Comparison of ENCODE assay signal across 29 cellular contexts in the genomic region with DNA sequence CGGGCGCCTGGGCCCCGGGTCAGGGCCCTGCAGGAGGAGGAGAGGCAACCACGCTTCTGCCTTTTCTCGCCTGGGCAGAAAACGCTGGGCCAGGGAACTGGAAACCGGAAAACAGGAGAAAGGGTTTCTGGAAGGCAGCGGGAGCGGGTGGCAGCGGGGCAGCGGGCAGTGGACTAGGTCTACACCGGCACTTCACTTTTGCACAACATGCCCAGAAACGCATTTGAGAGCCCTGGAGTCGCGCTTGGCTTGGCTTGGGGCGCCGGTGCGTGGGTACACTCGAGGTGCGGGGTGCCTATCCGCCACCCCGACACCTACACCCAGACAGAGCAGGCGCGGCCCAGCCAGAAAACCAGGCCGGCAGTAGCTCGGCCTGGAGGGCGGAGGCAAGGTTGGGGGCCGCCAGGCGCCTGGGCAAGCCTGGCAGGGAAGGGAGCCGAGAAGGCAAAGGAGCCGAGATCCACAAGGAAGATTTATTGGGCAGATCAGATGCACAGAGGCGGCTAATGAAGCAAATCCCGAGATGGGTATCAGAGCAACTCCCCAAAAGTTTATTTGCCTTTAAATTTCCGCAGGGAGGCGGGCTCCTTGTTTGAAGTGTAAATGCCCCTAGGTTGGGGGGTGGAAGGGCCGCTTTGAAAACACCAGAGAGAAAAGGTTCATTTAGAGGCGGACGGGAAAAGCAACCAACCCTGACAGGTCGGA. TPM values are rescaled to one million over a fixed set of nuclear protein-coding genes. Genes with fewer than 3 reads are reported as not detected.
DNase-seq lines count a peak whose midpoint lies in the region; ATAC-seq, FAIRE-seq and TF ChIP-seq lines count a peak whose summit lies in the region.
"Had no signal": no experiment of that assay in that cellular context is flagged by ENCODE, and none has a peak within 500 bp of the region (broad histone marks: within the 10 kb centered on the region; RNA-seq: fewer than 3 reads in every experiment).

No MANE protein-coding gene starts in this region.

- H3K4me3 ChIP-seq in HepG2 (replicated peaks in 1 of 3; ENCODE audit: insufficient read depth in 1 of 3, low read depth in 2 of 3, low read length in 3 of 3) (no peak overlapping the region), right lobe of liver (no peak overlapping the region), GM12878 (no peak overlapping the region), kidney epithelial cell (ENCODE audit: low read depth, low read length) (peak overlapping the region; percentile 8), BE2C (ENCODE audit: low read depth, low read length) (no peak overlapping the region)
- H3K4me3 ChIP-seq: left ventricle myocardium inferior, testis had no signal

- SMC1A ChIA-PET in GM12878 (lab: Charles Lee; ENCODE audit: uncharacterized antibody, unreplicated experiment) = no interaction called here

- POLR2A ChIA-PET in HepG2 (lab: Yijun Ruan, JAX) (no interaction called here), GM12878 (lab: Charles Lee) (no interaction called here)

- H3K4me1 Mint-ChIP-seq in activated naive CD4-positive, alpha-beta T cell treated with anti-CD3 and anti-CD28 coated beads for 36 hours (ENCODE audit: low read depth) = peaks cover 39% of the 10 kb centered on the region

- DNase-seq in HepG2 (ENCODE audit: low spot score) = no peak
- no peak for DNase-seq in right lobe of liver
- no peak for DNase-seq in GM12878 (ENCODE audit: low read depth, low spot score)
- DNase-seq in kidney epithelial cell (ENCODE audit: low read depth) = no peak
- no peak for DNase-seq in NCI-H1694 (lab: John Stamatoyannopoulos, UW)
- DNase-seq in NCI-H748 (lab: John Stamatoyannopoulos, UW; ENCODE audit: unreplicated experiment) = no peak
- DNase-seq in BE2C = no peak
- no peak for DNase-seq in activated naive CD4-positive, alpha-beta T cell treated with anti-CD3 and anti-CD28 coated beads for 36 hours
- DNase-seq: ACHN; activated CD4-positive, CD25-positive, alpha-beta regulatory T cell treated with anti-CD3 and anti-CD28 coated beads, Interleukin-2, amount 50 U/mL, for 72 hours; activated naive CD8-positive, alpha-beta T cell treated with anti-CD3 and anti-CD28 coated beads for 36 hours; CD4-positive, CD25-positive, alpha-beta regulatory T cell; DMS79; left ventricle myocardium inferior; NCI-H1694 treated with DMSO at 0.1 percent for 48 hours; NCI-H345; NK-92 treated with Interleukin-12 subunit alpha and Interleukin-12 subunit beta, amount 100 ng/mL, for 24 hours; occipital lobe; right cardiac atrium; RPMI8226; T1000; testis had no signal

- H3K27ac Mint-ChIP-seq in activated naive CD4-positive, alpha-beta T cell treated with anti-CD3 and anti-CD28 coated beads for 36 hours = no peak overlapping the region
- H3K27ac Mint-ChIP-seq: activated naive CD8-positive, alpha-beta T cell treated with anti-CD3 and anti-CD28 coated beads for 36 hours; activated T-helper 1 cell treated with anti-CD3 and anti-CD28 coated beads, Interleukin-12 subunit alpha, Interleukin-12 subunit beta, Interleukin-2, Interleukin-4 antibody, amounts not matched to agents 30 ng/mL and 10 ng/mL and 1 ng/mL, durations not matched to agents 14 hours and 24 hours and 36 hours; CD4-positive, CD25-positive, alpha-beta regulatory T cell; stimulated activated effector memory CD8-positive, alpha-beta T cell treated with anti-CD3 and anti-CD28 coated beads, Interleukin-12 subunit alpha, Interleukin-12 subunit beta, amount 100 ng/mL, for 72 hours had no signal

- H3K4me2 ChIP-seq in HepG2 (ENCODE audit: low read depth, low read length) = no peak overlapping the region
- H3K4me2 ChIP-seq in GM12878 (ENCODE audit: control insufficient read depth, insufficient read depth) = no peak overlapping the region

- H3K36me3 ChIP-seq in HepG2 (replicated peaks in 1 of 2; ENCODE audit: control insufficient read depth in 1 of 2, insufficient read depth in 2 of 2, low read length in 2 of 2) (no peaks in the 10 kb centered on the region), right lobe of liver (no peaks in the 10 kb centered on the region), GM12878 (ENCODE audit: control insufficient read depth in 2 of 2, insufficient read depth in 2 of 2, low read length in 1 of 2) (no peaks in the 10 kb centered on the region), kidney epithelial cell (ENCODE audit: control insufficient read depth, insufficient read depth, low read length) (no peaks in the 10 kb centered on the region), BE2C (no peaks in the 10 kb centered on the region)
- H3K36me3 ChIP-seq: left ventricle myocardium inferior had no signal

- in situ Hi-C loops in HepG2 (cut with HindIII; ENCODE audit: extremely low pct_ligation_motif_present, low pct_unique_long_range_greater_than_20kb) = loop anchor here (5.0 kb wide), 2 partner anchors 70 to 180 kb away; no protein-coding TSS in a partner anchor
- in situ Hi-C loops in GM12878 (cut with MboI) = loop anchor here (5.0 kb wide), 1 partner anchor 70 kb away; no protein-coding TSS in a partner anchor

- WGBS in HepG2 (ENCODE audit: low lambda C conversion rate) = 31% methylated on average over 28 of the region's 39 CpGs
- 4% methylated on average over 13 of the region's 39 CpGs for WGBS in right lobe of liver (ENCODE audit: insufficient coverage, low coverage, low lambda C conversion rate, missing lambda C conversion rate)
- 16% methylated on average over 39 of the region's 39 CpGs for whole genome bisulfite sequencing in GM12878 (ENCODE audit: insufficient coverage, insufficient replicate concordance, low lambda C conversion rate, missing lambda C conversion rate)

- CTCF ChIA-PET in HepG2 (lab: Yijun Ruan, JAX; ENCODE audit: low intra/inter-chr PET ratio, low total read pairs) (interaction anchor here (1.6 kb wide), 1 partner anchor 179 kb away, joined by 3 read pairs; no protein-coding TSS in a partner anchor), GM12878 (lab: Yijun Ruan, JAX) (interaction anchor here (1.2 to 2.0 kb wide), 4 partner anchors 10 to 71 kb away, joined by 3 to 12 read pairs (median 8); no protein-coding TSS in a partner anchor)
- CTCF ChIA-PET in activated naive CD4-positive, alpha-beta T cell treated with anti-CD3 and anti-CD28 coated beads for 36 hours (lab: Charles Lee) = interaction anchor here (0.9 to 4.8 kb wide), 13 partner anchors 9 to 214 kb away, joined by 3 to 46 read pairs (median 6); no protein-coding TSS in a partner anchor

- H3K79me2 ChIP-seq in HepG2 (ENCODE audit: insufficient read depth, low read length) (no peaks in the 10 kb centered on the region), GM12878 (ENCODE audit: control insufficient read depth, insufficient read depth, low read length) (no peaks in the 10 kb centered on the region)

- no peak for TF ChIP-seq RAD21 in HepG2 (CRISPR knock-in tag; IDR thresholded peaks at IDR 0.05)
- TF ChIP-seq RAD21 in GM12878 (IDR thresholded peaks at IDR 0.05; ENCODE audit: insufficient read depth, low read depth, low read length) = no peak

- H3K9ac ChIP-seq in HepG2 (ENCODE audit: insufficient read depth, low read depth, low read length) (no peak overlapping the region), GM12878 (ENCODE audit: control insufficient read depth, insufficient read depth, low read length) (no peak overlapping the region)

- no peaks in the 10 kb centered on the region for H3K36me3 Mint-ChIP-seq in activated naive CD4-positive, alpha-beta T cell treated with anti-CD3 and anti-CD28 coated beads for 36 hours (ENCODE audit: low read depth)
- H3K36me3 Mint-ChIP-seq: activated naive CD8-positive, alpha-beta T cell treated with anti-CD3 and anti-CD28 coated beads for 36 hours; stimulated activated effector memory CD8-positive, alpha-beta T cell treated with anti-CD3 and anti-CD28 coated beads, Interleukin-12 subunit alpha, Interleukin-12 subunit beta, amount 100 ng/mL, for 72 hours had no signal

- no peaks in the 10 kb centered on the region for H3K9me3 ChIP-seq in HepG2 (ENCODE audit: low read length)
- H3K9me3 ChIP-seq in right lobe of liver = no peaks in the 10 kb centered on the region
- no peaks in the 10 kb centered on the region for H3K9me3 ChIP-seq in GM12878 (replicated peaks; ENCODE audit: control insufficient read depth, insufficient read depth, low read length)
- no peaks in the 10 kb centered on the region for H3K9me3 ChIP-seq in BE2C
- H3K9me3 ChIP-seq: left ventricle myocardium inferior, testis had no signal

- H4K20me1 ChIP-seq in HepG2 (ENCODE audit: insufficient read depth, low read length) (peaks cover 4% of the 10 kb centered on the region; the same call in 1 of the 2 replicates), GM12878 (ENCODE audit: control insufficient read depth, insufficient read depth) (no peaks in the 10 kb centered on the region)

- H3K27me3 Mint-ChIP-seq in activated naive CD4-positive, alpha-beta T cell treated with anti-CD3 and anti-CD28 coated beads for 36 hours (ENCODE audit: low read depth) = peaks cover 89% of the 10 kb centered on the region

- RAD21 ChIA-PET in GM12878 (lab: Charles Lee; ENCODE audit: unreplicated experiment) = interaction anchor here (1.2 kb wide), 1 partner anchor 136 kb away, joined by 3 read pairs; no protein-coding TSS in a partner anchor

- TF ChIP-seq POLR2A in HepG2 (IDR thresholded peaks at IDR 0.05; ENCODE audit: insufficient read depth in 1 of 2, low read depth in 2 of 2, low read length in 2 of 2) (no peak), right lobe of liver (IDR thresholded peaks at IDR 0.05) (no peak), GM12878 (IDR thresholded peaks at IDR 0.05; ENCODE audit: low read depth, low read length) (no peak)

- FAIRE-seq in HepG2 (lab: Jason Lieb, UNC) (no peak), GM12878 (lab: Jason Lieb, UNC) (no peak)
- FAIRE-seq: endometrium, H54 had no signal

- H3K27ac ChIP-seq in HepG2 (ENCODE audit: extremely low read length, insufficient read depth, low read length) = no peak overlapping the region
- H3K27ac ChIP-seq in right lobe of liver = no peak overlapping the region
- no peak overlapping the region for H3K27ac ChIP-seq in GM12878 (ENCODE audit: control insufficient read depth, insufficient read depth)
- H3K27ac ChIP-seq: left ventricle myocardium inferior, testis had no signal

- H3K27me3 ChIP-seq in HepG2 (ENCODE audit: control insufficient read depth in 1 of 2, insufficient read depth in 2 of 2, low read length in 2 of 2) (peaks cover 34 to 94% of the 10 kb centered on the region in 2 experiments), right lobe of liver (peaks cover 14 to 54% of the 10 kb centered on the region in 2 donors), GM12878 (replicated peaks in 1 of 2; ENCODE audit: control insufficient read depth in 2 of 2, insufficient read depth in 2 of 2, low read length in 1 of 2) (peaks cover 37 to 46% of the 10 kb centered on the region in 2 experiments), kidney epithelial cell (ENCODE audit: control insufficient read depth, insufficient read depth, low read length) (no peaks in the 10 kb centered on the region), BE2C (peaks cover 95% of the 10 kb centered on the region)
- H3K27me3 ChIP-seq: testis had no signal

- no peak for ATAC-seq in HepG2
- ATAC-seq in right lobe of liver = no peak
- no peak for ATAC-seq in GM12878
- ATAC-seq: right cardiac atrium; stimulated activated effector memory CD8-positive, alpha-beta T cell treated with anti-CD3 and anti-CD28 coated beads, Interleukin-12 subunit alpha, Interleukin-12 subunit beta, amount 100 ng/mL, for 72 hours had no signal

- TF ChIP-seq CTCF in HepG2 (CRISPR knock-in tag; IDR thresholded peaks at IDR 0.05) (no peak), right lobe of liver (IDR thresholded peaks at IDR 0.05) (no peak), GM12878 (IDR thresholded peaks at IDR 0.05 in 2 of 3, conservative IDR thresholded peaks at IDR 0.05 in 1 of 3; ENCODE audit: control insufficient read depth in 2 of 3, extremely low read depth in 1 of 3, insufficient read depth in 1 of 3, low read depth in 3 of 3, low read length in 3 of 3) (no peak), kidney epithelial cell (IDR thresholded peaks at IDR 0.05; ENCODE audit: insufficient read depth, low read length, poor library complexity, severe bottlenecking) (no peak), BE2C (IDR thresholded peaks at IDR 0.05; ENCODE audit: low read depth, low read length) (no peak)

- intact Hi-C loops in HepG2 (cut with micrococcal nuclease; ENCODE audit: unreplicated experiment) = loop anchor here (1.0 to 5.0 kb wide), 3 partner anchors 11 to 180 kb away; no protein-coding TSS in a partner anchor
- intact Hi-C loops in right lobe of liver (cut with DNase I) = loop anchor here (5.0 to 10.0 kb wide), 2 partner anchors 177 to 180 kb away; no protein-coding TSS in a partner anchor
- intact Hi-C loops in GM12878 (cut with micrococcal nuclease; ENCODE audit: unreplicated experiment) = loop anchor here (10.0 kb wide), 1 partner anchor 133 kb away; no protein-coding TSS in a partner anchor
- intact Hi-C loops in activated naive CD4-positive, alpha-beta T cell treated with anti-CD3 and anti-CD28 coated beads for 36 hours (cut with micrococcal nuclease) = loop anchor here (5.0 to 10.0 kb wide), 5 partner anchors 85 to 483 kb away; partner anchors contain the start of genes LBX1 and TLX1

- H3K4me1 ChIP-seq in HepG2 (ENCODE audit: insufficient read depth, low read length) (peaks cover 21% of the 10 kb centered on the region), right lobe of liver (peaks cover 0 to 14% (median 6%) of the 10 kb centered on the region in 4 donors), GM12878 (ENCODE audit: control insufficient read depth, insufficient read depth, low read length) (no peaks in the 10 kb centered on the region), BE2C (no peaks in the 10 kb centered on the region)

- no peak overlapping the region for H3K4me3 Mint-ChIP-seq in activated naive CD4-positive, alpha-beta T cell treated with anti-CD3 and anti-CD28 coated beads for 36 hours
- H3K4me3 Mint-ChIP-seq: activated naive CD8-positive, alpha-beta T cell treated with anti-CD3 and anti-CD28 coated beads for 36 hours; activated T-helper 1 cell treated with anti-CD3 and anti-CD28 coated beads, Interleukin-12 subunit alpha, Interleukin-12 subunit beta, Interleukin-2, Interleukin-4 antibody, amounts not matched to agents 30 ng/mL and 10 ng/mL and 1 ng/mL, durations not matched to agents 14 hours and 24 hours and 36 hours; CD4-positive, CD25-positive, alpha-beta regulatory T cell; stimulated activated effector memory CD8-positive, alpha-beta T cell treated with anti-CD3 and anti-CD28 coated beads, Interleukin-12 subunit alpha, Interleukin-12 subunit beta, amount 100 ng/mL, for 72 hours had no signal

- BruUV-seq in HepG2 (replicated peaks; lab: Mats Ljungman, UMichigan) = no TSS peak
- no TSS peak for BruUV-seq in GM12878 (replicated peaks; lab: Mats Ljungman, UMichigan)

- H2AFZ ChIP-seq in HepG2 (ENCODE audit: low read length) (no peak overlapping the region), GM12878 (ENCODE audit: control insufficient read depth, low read depth, low read length) (no peak overlapping the region)

- no peaks in the 10 kb centered on the region for H3K9me3 Mint-ChIP-seq in activated naive CD4-positive, alpha-beta T cell treated with anti-CD3 and anti-CD28 coated beads for 36 hours
- H3K9me3 Mint-ChIP-seq: activated naive CD8-positive, alpha-beta T cell treated with anti-CD3 and anti-CD28 coated beads for 36 hours; activated T-helper 1 cell treated with anti-CD3 and anti-CD28 coated beads, Interleukin-12 subunit alpha, Interleukin-12 subunit beta, Interleukin-2, Interleukin-4 antibody, amounts not matched to agents 30 ng/mL and 10 ng/mL and 1 ng/mL, durations not matched to agents 14 hours and 24 hours and 36 hours; stimulated activated effector memory CD8-positive, alpha-beta T cell treated with anti-CD3 and anti-CD28 coated beads, Interleukin-12 subunit alpha, Interleukin-12 subunit beta, amount 100 ng/mL, for 72 hours had no signal

- no peak for TF ChIP-seq EP300 in HepG2 (IDR thresholded peaks at IDR 0.05; ENCODE audit: low read depth in 2 of 2, low read length in 2 of 2)
- TF ChIP-seq EP300 in HepG2 (CRISPR knock-in tag; IDR thresholded peaks at IDR 0.05; ENCODE audit: borderline replicate concordance) = no peak
- no peak for TF ChIP-seq EP300 in GM12878 (IDR thresholded peaks at IDR 0.05; ENCODE audit: borderline replicate concordance in 1 of 2, control insufficient read depth in 1 of 2, low read depth in 2 of 2, low read length in 2 of 2)

RNA-seq across cellular contexts. Expression of gene PAX2, which starts 3.2 kb away (rescaled TPM):
- not detected in 2 replicates for total RNA-seq in HepG2 (2016; rRNA removed; fragmentation: Illumina TruSeq; extraction: Trizol)
- total RNA-seq in HepG2 (2016; cell fraction: cytosol; rRNA removed; fragmentation: Illumina TruSeq; extraction: Trizol; ENCODE audit: low read depth) = not detected in 2 replicates
- not detected in 2 replicates for total RNA-seq in HepG2 (2016; cell fraction: insoluble cytoplasmic fraction; rRNA removed; fragmentation: Illumina TruSeq; extraction: Trizol)
- not detected in 2 replicates for total RNA-seq in HepG2 (2016; cell fraction: membrane; rRNA removed; fragmentation: Illumina TruSeq; extraction: Trizol)
- total RNA-seq in HepG2 (2016; cell fraction: nucleus; rRNA removed; fragmentation: Illumina TruSeq; extraction: Trizol) = not detected in 2 replicates
- not detected in 2 replicates for polyA plus RNA-seq in HepG2 (2011; rRNA removed)
- not detected in 2 replicates for polyA plus RNA-seq in HepG2 (2011; cell fraction: cytosol; rRNA removed)
- not detected in 2 replicates for polyA plus RNA-seq in HepG2 (2011; cell fraction: nucleus; rRNA removed)
- polyA plus RNA-seq in HepG2 (2012) = not detected in 2 replicates
- not detected in 2 replicates for polyA plus RNA-seq in HepG2 (2016; cell fraction: cytosol; fragmentation: Illumina TruSeq; extraction: Trizol; ENCODE audit: low read depth)
- polyA plus RNA-seq in HepG2 (2016; cell fraction: insoluble cytoplasmic fraction; fragmentation: Illumina TruSeq; extraction: Trizol; ENCODE audit: low read depth) = not detected in 2 replicates
- not detected in 2 replicates for polyA plus RNA-seq in HepG2 (2016; cell fraction: membrane; fragmentation: Illumina TruSeq; extraction: Trizol; ENCODE audit: low read depth)
- not detected in 2 replicates for polyA plus RNA-seq in HepG2 (2016; cell fraction: nucleus; fragmentation: Illumina TruSeq; extraction: Trizol; ENCODE audit: insufficient read depth, low read depth)
- polyA minus RNA-seq in HepG2 (2011; rRNA and poly(A)+ RNA removed; ENCODE audit: low replicate concordance) = not detected in 2 replicates
- polyA minus RNA-seq in HepG2 (2011; cell fraction: cytosol; rRNA and poly(A)+ RNA removed) = not detected in 2 replicates
- not detected in 2 replicates for polyA minus RNA-seq in HepG2 (2011; cell fraction: nucleus; rRNA and poly(A)+ RNA removed)
- under 1 TPM in 1 of 6 experiments, not detected in 5; 0.24 TPM for total RNA-seq in right lobe of liver
- not detected in 2 replicates for total RNA-seq in GM12878 (2013; cell fraction: nucleolus; rRNA removed)
- not detected in 2 replicates for total RNA-seq in GM12878 (2014; rRNA removed)
- not detected in 2 replicates for total RNA-seq in GM12878 (2014; rRNA removed; fragmentation: Illumina TruSeq; extraction: Trizol)
- total RNA-seq in GM12878 (2021) = not detected in 2 replicates
- polyA plus RNA-seq in GM12878 (2011; ENCODE audit: low read depth) = not detected
- polyA plus RNA-seq in GM12878 (2011; rRNA removed) = not detected in 2 replicates
- polyA plus RNA-seq in GM12878 (2011; cell fraction: cytosol; rRNA removed) = not detected in 2 replicates
- polyA plus RNA-seq in GM12878 (2011; cell fraction: nucleus; rRNA removed) = 0.10 and 0.15 TPM in 2 replicates
- not detected in 2 replicates for polyA plus RNA-seq in GM12878 (2012)
- polyA plus RNA-seq in GM12878 (2014; fragmentation: Illumina TruSeq; extraction: Trizol) = not detected in 2 replicates
- not detected for polyA plus RNA-seq in GM12878 (2014; fragmentation: Nextera tagmentation; extraction: Ambion mirVana)
- not detected in 2 replicates for polyA plus RNA-seq in GM12878 (2014; rRNA removed)
- polyA plus RNA-seq in GM12878 (2016; fragmentation: Nextera tagmentation; extraction: Ambion mirVana) = not detected
- polyA minus RNA-seq in GM12878 (2011; rRNA and poly(A)+ RNA removed) = not detected in 2 replicates
- polyA minus RNA-seq in GM12878 (2011; cell fraction: cytosol; rRNA and poly(A)+ RNA removed) = not detected in 2 replicates
- polyA minus RNA-seq in GM12878 (2011; cell fraction: nucleus; rRNA and poly(A)+ RNA removed) = not detected in 2 replicates
- 5.1 and 7.9 TPM in 2 replicates for total RNA-seq in kidney epithelial cell
- polyA plus RNA-seq in BE2C (2012; ENCODE audit: insufficient read depth, insufficient read length, low read depth) = not detected
- not detected for total RNA-seq in activated naive CD4-positive, alpha-beta T cell treated with anti-CD3 and anti-CD28 coated beads for 36 hours
- total RNA-seq: activated CD8-positive, alpha-beta memory T cell treated with anti-CD3 and anti-CD28 coated beads for 36 hours; activated naive CD8-positive, alpha-beta T cell treated with anti-CD3 and anti-CD28 coated beads for 36 hours; activated T-helper 1 cell treated with anti-CD3 and anti-CD28 coated beads, Interleukin-12 subunit alpha, Interleukin-12 subunit beta, Interleukin-2, Interleukin-4 antibody, amounts not matched to agents 30 ng/mL and 10 ng/mL and 1 ng/mL, durations not matched to agents 14 hours and 24 hours and 36 hours; CD4-positive, CD25-positive, alpha-beta regulatory T cell; fibroblast of villous mesenchyme; left ventricle myocardium inferior; mononuclear cell; occipital lobe; right cardiac atrium had no signal
- polyA plus RNA-seq: right cardiac atrium had no signal

Comparison
In these comparisons a context has a peak if more than half of its experiments do, and no peak if none do; other contexts are left out.
1. Of the 75 proteins assayed by ChIP-seq in both HepG2 and GM12878: peak only in HepG2: none; only in GM12878: none; in both: EZH2; in neither: 74.